ENCODE assay signal across 18 cellular contexts in the genomic region with DNA sequence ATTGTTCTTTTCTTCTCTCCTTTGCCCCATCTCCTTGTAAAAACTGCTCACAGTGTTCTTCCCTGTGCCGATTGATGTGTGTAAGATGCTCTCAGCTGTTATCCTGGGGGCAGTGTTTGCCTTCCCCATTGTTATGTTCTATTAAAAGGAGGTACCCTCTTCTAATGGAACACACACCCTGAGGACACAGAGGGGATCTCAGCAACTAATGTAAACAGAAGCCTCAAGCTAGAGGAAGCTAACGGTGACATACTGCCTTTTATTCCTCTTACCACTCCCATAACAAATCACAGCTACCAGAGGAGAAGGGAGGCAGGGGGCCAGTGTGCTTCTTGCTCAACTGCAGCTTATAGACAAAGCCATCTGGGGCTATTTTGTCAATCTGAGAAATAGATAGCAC. TPM values are rescaled to one million over a fixed set of nuclear protein-coding genes. Genes with fewer than 3 reads are reported as not detected.
DNase-seq lines count a peak whose midpoint lies in the region; TF ChIP-seq lines count a peak whose summit lies in the region.
"Had no signal": no experiment of that assay in that cellular context is flagged by ENCODE, and none has a peak within 500 bp of the region (broad histone marks: within the 10 kb centered on the region; RNA-seq: fewer than 3 reads in every experiment).

No MANE protein-coding gene starts in this region.

- H3K9me3 ChIP-seq in neural cell (ENCODE audit: low read length): no peaks in the 10 kb centered on the region
- H3K9me3 ChIP-seq in effector memory CD4-positive, alpha-beta T cell (ENCODE audit: control insufficient read depth, low read length): no peaks in the 10 kb centered on the region
- H3K9me3 ChIP-seq: gastrocnemius medialis, SJCRH30, testis had no signal

- no peaks in the 10 kb centered on the region for H3K36me3 ChIP-seq in H7 (replicated peaks; ENCODE audit: control insufficient read depth, insufficient read depth, low read length)
- peaks cover 18% of the 10 kb centered on the region for H3K36me3 ChIP-seq in neural cell (ENCODE audit: insufficient read depth, low read length)
- H3K36me3 ChIP-seq in effector memory CD4-positive, alpha-beta T cell (ENCODE audit: control insufficient read depth, insufficient read depth, low read length): no peaks in the 10 kb centered on the region
- H3K36me3 ChIP-seq: gastrocnemius medialis had no signal

- H3K27me3 ChIP-seq in H7 (ENCODE audit: control insufficient read depth, insufficient read depth, low read length): peaks cover 15% of the 10 kb centered on the region
- H3K27me3 ChIP-seq in neural cell (ENCODE audit: insufficient read depth, low read depth, low read length): no peaks in the 10 kb centered on the region
- no peaks in the 10 kb centered on the region for H3K27me3 ChIP-seq in effector memory CD4-positive, alpha-beta T cell (replicated peaks; ENCODE audit: control insufficient read depth, insufficient read depth, low read length, poor library complexity, severe bottlenecking)
- H3K27me3 ChIP-seq: SJCRH30, testis had no signal

- peak overlapping the region; percentile 99 for H3K9ac ChIP-seq in neural cell (ENCODE audit: low read length)

- peaks cover 68% of the 10 kb centered on the region for H3K79me2 ChIP-seq in neural cell (replicated peaks; ENCODE audit: insufficient read depth, low read length)

- no peaks in the 10 kb centered on the region for H3F3A ChIP-seq in neural cell (ENCODE audit: insufficient read depth, low read length, poor library complexity, severe bottlenecking)

- H3K9me2 ChIP-seq in neural cell (ENCODE audit: insufficient read depth, low read length): no peaks in the 10 kb centered on the region

- peak; percentile 30 for DNase-seq in H7
- DNase-seq in NCI-H146 (lab: John Stamatoyannopoulos, UW): peak; percentile 89
- DNase-seq in cerebellar cortex (ENCODE audit: low spot score): peak; percentile 44
- DNase-seq in NCI-H446 (lab: John Stamatoyannopoulos, UW): no peak
- no peak for DNase-seq in anterior cingulate cortex (lab: John Stamatoyannopoulos, UW)
- DNase-seq in effector memory CD4-positive, alpha-beta T cell: no peak
- DNase-seq: gastrocnemius medialis, NCI-H510A, PC-9, testis had no signal

- no peak for TF ChIP-seq RAD21 in neural cell (conservative IDR thresholded peaks at IDR 0.05)

- no peak for TF ChIP-seq CTCF in neural cell (IDR thresholded peaks at IDR 0.05; ENCODE audit: poor library complexity, severe bottlenecking)

- peak overlapping the region; percentile 49 for H2AFZ ChIP-seq in neural cell (ENCODE audit: low read depth, low read length)
- H2AFZ ChIP-seq: PC-9 had no signal

- peak overlapping the region; percentile 98 for H3K27ac ChIP-seq in neural cell (ENCODE audit: low read length)
- H3K27ac ChIP-seq in effector memory CD4-positive, alpha-beta T cell (ENCODE audit: insufficient read depth, low read length, poor library complexity, severe bottlenecking): no peak overlapping the region
- H3K27ac ChIP-seq: gastrocnemius medialis, PC-9, SJCRH30, testis had no signal

- no peak overlapping the region for H3K4me3 ChIP-seq in H7 (ENCODE audit: insufficient read depth, low read depth, low read length)
- peak overlapping the region; percentile 88 for H3K4me3 ChIP-seq in neural cell (ENCODE audit: low read length)
- no peak overlapping the region for H3K4me3 ChIP-seq in effector memory CD4-positive, alpha-beta T cell (ENCODE audit: insufficient read depth, low read depth, low read length, poor library complexity, severe bottlenecking)
- H3K4me3 ChIP-seq: gastrocnemius medialis, PC-9, smooth muscle cell, testis had no signal

- no peaks in the 10 kb centered on the region for H4K20me1 ChIP-seq in neural cell (ENCODE audit: insufficient read depth)

- peak overlapping the region; percentile 99 for H3K4me2 ChIP-seq in neural cell (ENCODE audit: low read length)
- H3K4me2 ChIP-seq: PC-9, smooth muscle cell had no signal

- peaks cover 18% of the 10 kb centered on the region for H3K4me1 ChIP-seq in effector memory CD4-positive, alpha-beta T cell (ENCODE audit: control insufficient read depth, insufficient read depth, low read length, poor library complexity, severe bottlenecking)

- TF ChIP-seq EP300 in neural cell (conservative IDR thresholded peaks at IDR 0.05; ENCODE audit: poor library complexity, severe bottlenecking): no peak

TF ChIP-seq in neural cell, 6 proteins besides CTCF, POLR2A, EP300 and RAD21:
- TF ChIP-seq TAF1 (IDR thresholded peaks at IDR 0.05; ENCODE audit: low read depth) (peak; percentile 20), POLR2AphosphoS5 (IDR thresholded peaks at IDR 0.05) (peak; percentile 53), MXI1 (conservative IDR thresholded peaks at IDR 0.05; ENCODE audit: poor library complexity, severe bottlenecking) (no peak), SMC3 (conservative IDR thresholded peaks at IDR 0.05; ENCODE audit: poor library complexity) (no peak)
- TF ChIP-seq, protein P1, sequence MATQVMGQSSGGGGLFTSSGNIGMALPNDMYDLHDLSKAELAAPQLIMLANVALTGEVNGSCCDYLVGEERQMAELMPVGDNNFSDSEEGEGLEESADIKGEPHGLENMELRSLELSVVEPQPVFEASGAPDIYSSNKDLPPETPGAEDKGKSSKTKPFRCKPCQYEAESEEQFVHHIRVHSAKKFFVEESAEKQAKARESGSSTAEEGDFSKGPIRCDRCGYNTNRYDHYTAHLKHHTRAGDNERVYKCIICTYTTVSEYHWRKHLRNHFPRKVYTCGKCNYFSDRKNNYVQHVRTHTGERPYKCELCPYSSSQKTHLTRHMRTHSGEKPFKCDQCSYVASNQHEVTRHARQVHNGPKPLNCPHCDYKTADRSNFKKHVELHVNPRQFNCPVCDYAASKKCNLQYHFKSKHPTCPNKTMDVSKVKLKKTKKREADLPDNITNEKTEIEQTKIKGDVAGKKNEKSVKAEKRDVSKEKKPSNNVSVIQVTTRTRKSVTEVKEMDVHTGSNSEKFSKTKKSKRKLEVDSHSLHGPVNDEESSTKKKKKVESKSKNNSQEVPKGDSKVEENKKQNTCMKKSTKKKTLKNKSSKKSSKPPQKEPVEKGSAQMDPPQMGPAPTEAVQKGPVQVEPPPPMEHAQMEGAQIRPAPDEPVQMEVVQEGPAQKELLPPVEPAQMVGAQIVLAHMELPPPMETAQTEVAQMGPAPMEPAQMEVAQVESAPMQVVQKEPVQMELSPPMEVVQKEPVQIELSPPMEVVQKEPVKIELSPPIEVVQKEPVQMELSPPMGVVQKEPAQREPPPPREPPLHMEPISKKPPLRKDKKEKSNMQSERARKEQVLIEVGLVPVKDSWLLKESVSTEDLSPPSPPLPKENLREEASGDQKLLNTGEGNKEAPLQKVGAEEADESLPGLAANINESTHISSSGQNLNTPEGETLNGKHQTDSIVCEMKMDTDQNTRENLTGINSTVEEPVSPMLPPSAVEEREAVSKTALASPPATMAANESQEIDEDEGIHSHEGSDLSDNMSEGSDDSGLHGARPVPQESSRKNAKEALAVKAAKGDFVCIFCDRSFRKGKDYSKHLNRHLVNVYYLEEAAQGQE (IDR thresholded peaks at IDR 0.05; ENCODE audit: borderline replicate concordance): no peak

RNA-seq across cellular contexts. Expression of gene TAGLN3, which starts 2.2 kb away (rescaled TPM):
- 3.5 and 4.5 TPM in 2 replicates for total RNA-seq in H7 (2014; rRNA removed; shearing (Covaris generic))
- 519 and 568 TPM in 2 replicates for polyA plus RNA-seq in neural cell
- polyA minus RNA-seq in neural cell: 247 and 249 TPM in 2 replicates
- total RNA-seq: gastrocnemius medialis, liver, PC-9, posterior vena cava had no signal
- polyA plus RNA-seq: IgD-negative memory B cell, liver had no signal

RNA-seq across cellular contexts. Expression of gene ABHD10, which starts 22.1 kb away (rescaled TPM):
- 34.4 and 36.1 TPM in 2 replicates for total RNA-seq in H7 (2014; rRNA removed; shearing (Covaris generic))
- polyA plus RNA-seq in neural cell: 82.4 and 84.7 TPM in 2 replicates
- polyA minus RNA-seq in neural cell: 102 and 106 TPM in 2 replicates

RNA-seq across cellular contexts. Expression of gene TMPRSS7, which starts 33.6 kb away (rescaled TPM):
- total RNA-seq in H7 (2014; rRNA removed; shearing (Covaris generic)): not detected in 2 replicates
- 0.34 and 0.52 TPM in 2 replicates for polyA plus RNA-seq in neural cell
- polyA minus RNA-seq in neural cell: 0.46 and 0.73 TPM in 2 replicates
- total RNA-seq: activated T-helper 2 cell treated with anti-CD3 and anti-CD28 coated beads, Interferon-gamma antibody, Interleukin-2, Interleukin-4, amounts not matched to agents 10 μg/mL and 5 μg/mL and 100 μg/mL, durations not matched to agents 14 hours and 24 hours and 36 hours; gastrocnemius medialis; liver; PC-9; posterior vena cava; SJCRH30; smooth muscle cell; T-helper 2 cell treated with Interferon-gamma antibody and Interleukin-4, amounts not matched to agents 100 ng/mL and 5 ng/mL, for 36 hours had no signal
- polyA plus RNA-seq: IgD-negative memory B cell, liver, smooth muscle cell had no signal

Comparison
In these comparisons a context has a peak if more than half of its experiments do, and no peak if none do; other contexts are left out.
1. DNase-seq: peak in H7 (single experiment), NCI-H146 (single experiment) and cerebellar cortex (single experiment); none in NCI-H446 (0 of 2), anterior cingulate cortex (0 of 58) and effector memory CD4-positive, alpha-beta T cell (0 of 3).